Comparison of ENCODE assay signal across 17 cellular contexts in the genomic region with DNA sequence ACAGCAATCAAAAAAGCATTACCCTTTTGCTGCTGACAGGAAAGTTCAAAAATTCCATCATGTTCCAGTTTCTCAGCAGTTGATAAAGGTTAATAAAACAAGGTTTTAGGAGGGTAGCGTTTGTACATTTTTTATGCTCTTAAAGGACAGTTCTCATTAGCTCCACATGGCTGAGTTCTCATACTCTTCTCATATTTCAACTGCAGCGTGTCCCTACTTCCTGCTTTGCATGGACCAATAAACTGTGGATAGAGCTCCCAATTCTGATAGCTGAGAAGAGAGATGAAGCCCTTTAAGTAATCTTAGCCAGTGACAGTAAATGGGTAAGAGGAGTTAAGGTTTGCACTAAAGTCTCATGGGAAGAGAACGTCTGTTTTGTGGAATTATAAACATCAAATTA. TPM values are rescaled to one million over a fixed set of nuclear protein-coding genes. Genes with fewer than 3 reads are reported as not detected.
DNase-seq lines count a peak whose midpoint lies in the region; ATAC-seq, FAIRE-seq and TF ChIP-seq lines count a peak whose summit lies in the region.
"Had no signal": no experiment of that assay in that cellular context is flagged by ENCODE, and none has a peak within 500 bp of the region (broad histone marks: within the 10 kb centered on the region; RNA-seq: fewer than 3 reads in every experiment).

No MANE protein-coding gene starts in this region.

- WGBS in pancreas, 2 donors: 6 to 7% methylated on average over 3 of the region's 3 CpGs

- no peaks in the 10 kb centered on the region for H3K9me3 ChIP-seq in pancreas
- H3K9me3 ChIP-seq: lower lobe of right lung had no signal

- no peaks in the 10 kb centered on the region for H3K36me3 ChIP-seq in pancreas
- H3K36me3 ChIP-seq: lower lobe of right lung had no signal

- TF ChIP-seq CTCF in epithelial cell of esophagus (IDR thresholded peaks at IDR 0.05; ENCODE audit: insufficient read depth, low read depth, low read length, missing control alignments): no peak
- TF ChIP-seq CTCF in pancreas (IDR thresholded peaks at IDR 0.05): no peak
- TF ChIP-seq CTCF in D721Med (IDR thresholded peaks at IDR 0.05; ENCODE audit: insufficient read depth, missing control alignments): no peak

- DNase-seq in GM03348 (ENCODE audit: low spot score): peak; percentile 13
- peak; percentile 32 for DNase-seq in NCI-H1105 treated with DMSO at 0.1 percent for 48 hours (lab: John Stamatoyannopoulos, UW)
- DNase-seq in epithelial cell of esophagus (ENCODE audit: low read depth): peak; percentile 1
- DNase-seq in pancreas: no peak
- DNase-seq in anterior cingulate cortex (lab: John Stamatoyannopoulos, UW): no peak
- no peak for DNase-seq in D721Med (ENCODE audit: insufficient read length, low spot score)
- DNase-seq: activated CD4-positive, alpha-beta memory T cell treated with anti-CD3 and anti-CD28 coated beads, Interleukin-2, amount 10 ng/mL, durations not matched to agents 7 days and 5 days; activated gamma-delta T cell; CD8-positive, alpha-beta T cell; lower lobe of right lung; NCI-H1048; NCI-H446 had no signal

- intact Hi-C loops in pancreas (cut with DNase I): no loop called here

- FAIRE-seq in pancreas (lab: Jason Lieb, UNC) (no peak), D721Med (lab: Jason Lieb, UNC) (no peak)
- FAIRE-seq: endometrium had no signal

- H3K4me1 ChIP-seq in pancreas: no peaks in the 10 kb centered on the region
- H3K4me1 ChIP-seq: lower lobe of right lung had no signal

- H3K4me3 ChIP-seq in epithelial cell of esophagus (ENCODE audit: low read length): no peak overlapping the region
- H3K4me3 ChIP-seq in pancreas: no peak overlapping the region
- H3K4me3 ChIP-seq: lower lobe of right lung, skin epidermis had no signal

- peaks cover 0 to 5% (median 0%) of the 10 kb centered on the region in 4 donors for H3K27me3 ChIP-seq in pancreas

- ATAC-seq in pancreas: peak in 3 of 4 donors; percentile 35 to 55 (median 55)
- ATAC-seq in GM18868 (IDR thresholded peaks at IDR 0.05; ENCODE audit: unreplicated experiment): no peak
- ATAC-seq: CD8-positive, alpha-beta T cell; lower lobe of right lung had no signal

- H3K27ac ChIP-seq in pancreas: no peak overlapping the region
- H3K27ac ChIP-seq: lower lobe of right lung, skin epidermis had no signal

RNA-seq across cellular contexts. Expression of a gene that starts 53.5 kb away (rescaled TPM):
- not detected for total RNA-seq in pancreas
- not detected for polyA plus RNA-seq in pancreas
- total RNA-seq: activated CD4-positive, alpha-beta memory T cell treated with anti-CD3 and anti-CD28 coated beads, Interleukin-2, amount 10 ng/mL, durations not matched to agents 7 days and 5 days; cardiac septum; CD8-positive, alpha-beta T cell; lower lobe of right lung had no signal
- polyA plus RNA-seq: neural cell had no signal

RNA-seq across cellular contexts. Expression of a gene that starts 55.6 kb away (rescaled TPM):
- not detected for total RNA-seq in pancreas
- not detected for polyA plus RNA-seq in pancreas
- total RNA-seq: activated CD4-positive, alpha-beta memory T cell treated with anti-CD3 and anti-CD28 coated beads, Interleukin-2, amount 10 ng/mL, durations not matched to agents 7 days and 5 days; cardiac septum; CD8-positive, alpha-beta T cell; lower lobe of right lung had no signal
- polyA plus RNA-seq: neural cell had no signal

RNA-seq across cellular contexts. Expression of a gene that starts 58.4 kb away (rescaled TPM):
- total RNA-seq in pancreas: not detected
- polyA plus RNA-seq in pancreas: not detected
- total RNA-seq: activated CD4-positive, alpha-beta memory T cell treated with anti-CD3 and anti-CD28 coated beads, Interleukin-2, amount 10 ng/mL, durations not matched to agents 7 days and 5 days; cardiac septum; CD8-positive, alpha-beta T cell; lower lobe of right lung had no signal
- polyA plus RNA-seq: neural cell had no signal

Comparison
In these comparisons a context has a peak if more than half of its experiments do, and no peak if none do; other contexts are left out.
1. DNase-seq: peak in GM03348 (single experiment), NCI-H1105 treated with DMSO at 0.1 percent for 48 hours (single experiment) and epithelial cell of esophagus (single experiment); none in pancreas (0 of 6), anterior cingulate cortex (0 of 58) and D721Med (single experiment).